Comparison of ENCODE assay signal across 1 cellular context in genomic region chr6:159043236-159043635, GRCh38.
TF ChIP-seq lines count a peak whose summit lies in the region.

No MANE protein-coding gene starts in this region.

TF ChIP-seq in HepG2, 621 proteins besides CTCF, POLR2A, EP300 and RAD21 (continued from another document):
- TF ChIP-seq ZNF609 (CRISPR knock-in tag; IDR thresholded peaks at IDR 0.05; ENCODE audit: borderline replicate concordance) (no peak), TOE1 (CRISPR knock-in tag; IDR thresholded peaks at IDR 0.05) (no peak), GRHL1 (CRISPR knock-in tag; conservative IDR thresholded peaks at IDR 0.05) (no peak)
